ENCODE assay signal across 8 cellular contexts in the genomic region with DNA sequence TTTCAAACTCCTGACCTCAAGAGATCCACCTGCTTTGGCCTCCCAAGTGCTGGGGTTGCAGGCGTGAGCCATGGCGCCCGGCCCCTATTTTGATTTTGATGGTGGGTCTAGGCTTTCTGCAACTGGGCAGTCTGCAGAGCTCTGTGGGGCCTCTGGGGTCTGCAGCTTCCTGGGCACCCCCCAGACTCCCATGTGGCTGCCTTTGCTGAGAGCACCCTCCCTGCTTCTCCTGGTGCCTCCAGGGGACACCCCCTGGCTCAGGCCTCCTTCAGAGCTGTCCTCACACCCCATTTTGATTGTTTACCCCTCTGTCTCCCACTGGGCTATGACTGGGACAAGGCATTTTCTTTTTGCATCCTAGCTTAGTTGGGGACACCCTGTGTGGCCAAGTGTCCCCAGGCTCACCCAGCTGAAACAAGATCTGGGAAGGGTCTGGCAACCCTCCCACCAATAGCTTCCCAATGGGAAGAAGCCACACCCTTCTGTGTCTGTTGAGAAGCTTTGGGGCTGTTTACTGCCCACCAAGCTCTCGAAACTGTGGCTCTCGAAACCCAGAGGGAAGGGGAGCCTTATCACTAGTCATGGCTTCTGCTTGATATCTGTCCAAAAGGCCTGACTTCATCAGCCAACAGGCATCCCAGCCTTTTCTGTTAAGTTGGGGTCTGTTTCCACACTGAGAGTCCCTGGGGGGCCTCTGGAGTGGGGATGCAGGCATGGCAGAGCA.
DNase-seq lines count a peak whose midpoint lies in the region; ATAC-seq and TF ChIP-seq lines count a peak whose summit lies in the region.

No MANE protein-coding gene starts in this region.

- H3K9ac ChIP-seq in muscle layer of colon (ENCODE audit: low read length) = peak overlapping the region; percentile 16

- TF ChIP-seq CTCF in OCI-LY7 (conservative IDR thresholded peaks at IDR 0.05; ENCODE audit: low read length) = no peak

- no peaks in the 10 kb centered on the region for H3K9me3 ChIP-seq in muscle layer of colon (ENCODE audit: low read length)
- H3K9me3 ChIP-seq in OCI-LY7 (ENCODE audit: low read length) = no peaks in the 10 kb centered on the region

- H3K27ac ChIP-seq in cingulate gyrus (ENCODE audit: low read depth, low read length) = peak overlapping the region; percentile 83
- peak overlapping the region; percentile 98 for H3K27ac ChIP-seq in muscle layer of colon (ENCODE audit: low read depth, low read length)
- H3K27ac ChIP-seq in OCI-LY7 (ENCODE audit: low read depth, low read length, poor library complexity, severe bottlenecking) = no peak overlapping the region

- POLR2A ChIA-PET in OCI-LY7 (lab: Charles Lee) = no interaction called here

- H3K4me2 ChIP-seq in OCI-LY7 (ENCODE audit: low read length) = no peak overlapping the region

- H3K4me3 ChIP-seq in muscle layer of colon (ENCODE audit: low read depth in 1 of 2, low read length in 2 of 2) (peak overlapping the region; percentile 47 to 69), OCI-LY7 (ENCODE audit: low read depth, low read length, poor library complexity, severe bottlenecking) (no peak overlapping the region)

- H3K9me2 ChIP-seq in OCI-LY7 (ENCODE audit: insufficient read depth, low read length) = no peaks in the 10 kb centered on the region

- no peak overlapping the region for H2AFZ ChIP-seq in OCI-LY7 (ENCODE audit: low read length)

- H4K20me1 ChIP-seq in OCI-LY7 (ENCODE audit: insufficient read depth, low read length) = no peaks in the 10 kb centered on the region

- H3K4me3 Mint-ChIP-seq in stimulated activated naive CD8-positive, alpha-beta T cell treated with anti-CD3 and anti-CD28 coated beads, Interleukin-15, Interleukin-2, amounts not matched to agents 100 ng/mL and 50 ng/mL, for 24 hours = peak overlapping the region; percentile 20

- no peak overlapping the region for H3K27ac Mint-ChIP-seq in stimulated activated naive CD8-positive, alpha-beta T cell treated with anti-CD3 and anti-CD28 coated beads, Interleukin-15, Interleukin-2, amounts not matched to agents 100 ng/mL and 50 ng/mL, for 24 hours

- DNase-seq in stimulated activated naive CD8-positive, alpha-beta T cell treated with anti-CD3 and anti-CD28 coated beads, Interleukin-15, Interleukin-2, amounts not matched to agents 100 U/mL and 50 U/mL, for 24 hours = no peak
- no peak for DNase-seq in OCI-LY7 (ENCODE audit: low spot score)
- DNase-seq in activated T-cell treated with anti-CD3 and anti-CD28 coated beads for 4 hours = no peak
- no peak for DNase-seq in C1 segment of cervical spinal cord (lab: John Stamatoyannopoulos, UW)
- no peak for DNase-seq in H4 (ENCODE audit: low spot score)

- peaks cover 17% of the 10 kb centered on the region for H3K4me1 Mint-ChIP-seq in stimulated activated naive CD8-positive, alpha-beta T cell treated with anti-CD3 and anti-CD28 coated beads, Interleukin-15, Interleukin-2, amounts not matched to agents 100 ng/mL and 50 ng/mL, for 24 hours (ENCODE audit: low read depth)

- no peaks in the 10 kb centered on the region for H3K27me3 Mint-ChIP-seq in stimulated activated naive CD8-positive, alpha-beta T cell treated with anti-CD3 and anti-CD28 coated beads, Interleukin-15, Interleukin-2, amounts not matched to agents 100 ng/mL and 50 ng/mL, for 24 hours

- H3K79me2 ChIP-seq in OCI-LY7 (ENCODE audit: insufficient read depth, low read depth, low read length) = no peaks in the 10 kb centered on the region

- no peak for ATAC-seq in stimulated activated naive CD8-positive, alpha-beta T cell treated with anti-CD3 and anti-CD28 coated beads, Interleukin-15, Interleukin-2, amounts not matched to agents 100 U/mL and 50 U/mL, for 24 hours

- intact Hi-C loops in OCI-LY7 (cut with micrococcal nuclease; ENCODE audit: unreplicated experiment) = no loop called here

- H3K36me3 ChIP-seq in muscle layer of colon (ENCODE audit: insufficient read depth, low read length) = no peaks in the 10 kb centered on the region
- no peaks in the 10 kb centered on the region for H3K36me3 ChIP-seq in OCI-LY7 (ENCODE audit: insufficient read depth, low read length)

- H3K36me3 Mint-ChIP-seq in stimulated activated naive CD8-positive, alpha-beta T cell treated with anti-CD3 and anti-CD28 coated beads, Interleukin-15, Interleukin-2, amounts not matched to agents 100 ng/mL and 50 ng/mL, for 24 hours (ENCODE audit: low read depth) = no peaks in the 10 kb centered on the region

- H3K9me3 Mint-ChIP-seq in stimulated activated naive CD8-positive, alpha-beta T cell treated with anti-CD3 and anti-CD28 coated beads, Interleukin-15, Interleukin-2, amounts not matched to agents 100 ng/mL and 50 ng/mL, for 24 hours = no peaks in the 10 kb centered on the region

- peaks cover 10% of the 10 kb centered on the region for H3K4me1 ChIP-seq in muscle layer of colon (ENCODE audit: insufficient read depth, low read length)
- peaks cover 21% of the 10 kb centered on the region for H3K4me1 ChIP-seq in OCI-LY7 (ENCODE audit: insufficient read depth, low read length, poor library complexity, severe bottlenecking)

- BruUV-seq in OCI-LY7 (replicated peaks; lab: Mats Ljungman, UMichigan) = no TSS peak

- no peaks in the 10 kb centered on the region for H3K27me3 ChIP-seq in muscle layer of colon (ENCODE audit: control insufficient read depth in 1 of 2, insufficient read depth in 2 of 2, low read length in 2 of 2)

- CTCF ChIA-PET in OCI-LY7 (lab: Charles Lee; ENCODE audit: unreplicated experiment) = interaction anchor here (0.6 kb wide), 1 partner anchor 231 kb away, joined by 3 read pairs; no protein-coding TSS in a partner anchor
